ENCODE assay signal across 8 cellular contexts in the genomic region with DNA sequence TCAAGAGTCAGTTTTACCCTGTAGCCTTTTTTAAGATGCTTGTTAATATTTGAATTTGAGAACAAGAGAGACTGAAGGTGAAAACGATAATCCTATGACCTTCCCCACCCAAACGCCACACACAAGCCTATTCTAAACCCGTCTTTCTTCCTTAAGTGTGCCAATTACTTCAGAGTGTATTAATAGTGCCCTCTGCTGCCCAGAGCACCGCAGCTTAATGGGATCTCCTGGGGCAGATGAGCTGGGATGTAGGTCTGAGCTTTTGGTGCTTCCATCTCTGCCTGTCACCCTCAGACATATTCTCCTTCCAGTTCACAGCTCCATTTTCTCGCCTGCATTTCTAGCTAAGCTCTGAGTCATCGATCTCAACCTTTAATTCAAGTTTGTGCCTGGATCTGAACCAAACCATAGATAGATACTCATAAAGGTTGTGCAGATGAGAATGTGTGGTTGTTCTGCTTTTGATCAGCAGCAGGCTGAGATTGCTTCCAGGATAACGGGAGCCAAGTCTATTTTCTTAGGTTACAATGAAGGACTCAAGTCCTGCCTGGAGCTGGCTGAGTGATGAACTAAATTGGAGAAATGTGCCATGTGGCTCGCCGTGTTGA. TPM values are rescaled to one million over a fixed set of nuclear protein-coding genes. Genes with fewer than 3 reads are reported as not detected.
DNase-seq lines count a peak whose midpoint lies in the region; ATAC-seq and TF ChIP-seq lines count a peak whose summit lies in the region.

No MANE protein-coding gene starts in this region.

- H3K9me3 ChIP-seq in OCI-LY1 (ENCODE audit: low read length): no peaks in the 10 kb centered on the region
- no peaks in the 10 kb centered on the region for H3K9me3 ChIP-seq in T-helper 17 cell (ENCODE audit: control insufficient read depth, low read length, poor library complexity, severe bottlenecking)

- H3K9ac ChIP-seq in OCI-LY1 (ENCODE audit: low read length): no peak overlapping the region

- H3K36me3 Mint-ChIP-seq in T-helper 17 cell (ENCODE audit: low read depth): no peaks in the 10 kb centered on the region
- no peaks in the 10 kb centered on the region for H3K36me3 Mint-ChIP-seq in activated CD4-positive, alpha-beta T cell treated with anti-CD3 and anti-CD28 coated beads, Interleukin-2, amount 10 ng/mL, durations not matched to agents 24 days and 14 days (ENCODE audit: low read depth)

- H3K27ac ChIP-seq in OCI-LY1 (ENCODE audit: low read depth, low read length, poor library complexity, severe bottlenecking): no peak overlapping the region
- no peak overlapping the region for H3K27ac ChIP-seq in substantia nigra (ENCODE audit: low read depth, low read length, poor library complexity, severe bottlenecking)

- no peak overlapping the region for H3K27ac Mint-ChIP-seq in T-helper 17 cell
- no peak overlapping the region for H3K27ac Mint-ChIP-seq in activated CD4-positive, alpha-beta T cell treated with anti-CD3 and anti-CD28 coated beads, Interleukin-2, amount 10 ng/mL, durations not matched to agents 24 days and 14 days

- H3F3A ChIP-seq in OCI-LY1 (ENCODE audit: insufficient read depth, low read length): no peaks in the 10 kb centered on the region

- H4K20me1 ChIP-seq in OCI-LY1 (ENCODE audit: insufficient read depth, low read length): no peaks in the 10 kb centered on the region

- H3K27me3 ChIP-seq in OCI-LY1 (ENCODE audit: insufficient read depth, low read length): no peaks in the 10 kb centered on the region

- H3K4me3 ChIP-seq in OCI-LY1 (ENCODE audit: low read depth, low read length, poor library complexity, severe bottlenecking): no peak overlapping the region

- no peak overlapping the region for H3K4me3 Mint-ChIP-seq in T-helper 17 cell
- H3K4me3 Mint-ChIP-seq in activated CD4-positive, alpha-beta T cell treated with anti-CD3 and anti-CD28 coated beads, Interleukin-2, amount 10 ng/mL, durations not matched to agents 24 days and 14 days: no peak overlapping the region

- no peak overlapping the region for H3K4me2 ChIP-seq in OCI-LY1 (ENCODE audit: low read length)

- H3K36me3 ChIP-seq in OCI-LY1 (ENCODE audit: insufficient read depth, low read length): no peaks in the 10 kb centered on the region

- H3K79me2 ChIP-seq in OCI-LY1 (ENCODE audit: insufficient read depth, low read length): no peaks in the 10 kb centered on the region

- no peaks in the 10 kb centered on the region for H3K9me3 Mint-ChIP-seq in activated CD4-positive, alpha-beta T cell treated with anti-CD3 and anti-CD28 coated beads, Interleukin-2, amount 10 ng/mL, durations not matched to agents 24 days and 14 days

- H3K9me2 ChIP-seq in OCI-LY1 (ENCODE audit: low read depth, low read length): no peaks in the 10 kb centered on the region

- peak; percentile 41; the same call in 1 of the 2 replicates for TF ChIP-seq CTCF in OCI-LY1 (IDR thresholded peaks at IDR 0.05; ENCODE audit: low read length)

- H3K4me1 Mint-ChIP-seq in T-helper 17 cell: no peaks in the 10 kb centered on the region
- H3K4me1 Mint-ChIP-seq in activated CD4-positive, alpha-beta T cell treated with anti-CD3 and anti-CD28 coated beads, Interleukin-2, amount 10 ng/mL, durations not matched to agents 24 days and 14 days: no peaks in the 10 kb centered on the region

- no peak for ATAC-seq in T-helper 17 cell

- DNase-seq in NCI-H2107 treated with DMSO at 0.1 percent for 48 hours (lab: John Stamatoyannopoulos, UW; ENCODE audit: unreplicated experiment) (peak; percentile 0), NCI-H2107 (lab: John Stamatoyannopoulos, UW) (no peak), glomerular visceral epithelial cell (ENCODE audit: extremely low spot score) (peak; percentile 3), substantia nigra (lab: John Stamatoyannopoulos, UW) (peak in 37 of 49 donors; percentile 2 to 75 (median 24)), T-helper 17 cell (no peak)
- DNase-seq in activated CD8-positive, alpha-beta memory T cell treated with anti-CD3 and anti-CD28 coated beads, Interleukin-2, amount 50 U/mL, for 4 hours: no peak
- DNase-seq in activated CD4-positive, alpha-beta T cell treated with anti-CD3 and anti-CD28 coated beads, Interleukin-2, amount 10 ng/mL, durations not matched to agents 24 days and 14 days: no peak

- H3K27me3 Mint-ChIP-seq in T-helper 17 cell: peaks cover 50% of the 10 kb centered on the region
- H3K27me3 Mint-ChIP-seq in activated CD4-positive, alpha-beta T cell treated with anti-CD3 and anti-CD28 coated beads, Interleukin-2, amount 10 ng/mL, durations not matched to agents 24 days and 14 days: peaks cover 2% of the 10 kb centered on the region

- intact Hi-C loops in activated CD4-positive, alpha-beta T cell treated with anti-CD3 and anti-CD28 coated beads, Interleukin-2, amount 10 ng/mL, durations not matched to agents 24 days and 14 days (cut with micrococcal nuclease): no loop called here

- H3K4me1 ChIP-seq in OCI-LY1 (ENCODE audit: insufficient read depth, low read length, severe bottlenecking): no peaks in the 10 kb centered on the region

- H2AFZ ChIP-seq in OCI-LY1 (ENCODE audit: low read length): no peak overlapping the region

RNA-seq across cellular contexts. Expression of a gene that starts 46.4 kb away (rescaled TPM):
- total RNA-seq in T-helper 17 cell: not detected
- total RNA-seq in activated CD4-positive, alpha-beta T cell treated with anti-CD3 and anti-CD28 coated beads, Interleukin-2, amount 10 ng/mL, durations not matched to agents 24 days and 14 days: not detected in 2 replicates

Comparison
In these comparisons a context has a peak if more than half of its experiments do, and no peak if none do; other contexts are left out.
1. DNase-seq: peak in NCI-H2107 treated with DMSO at 0.1 percent for 48 hours (single experiment), glomerular visceral epithelial cell (single experiment) and substantia nigra (37 of 49); none in NCI-H2107 (single experiment), T-helper 17 cell (0 of 3), activated CD8-positive, alpha-beta memory T cell treated with anti-CD3 and anti-CD28 coated beads, Interleukin-2, amount 50 U/mL, for 4 hours (single experiment) and activated CD4-positive, alpha-beta T cell treated with anti-CD3 and anti-CD28 coated beads, Interleukin-2, amount 10 ng/mL, durations not matched to agents 24 days and 14 days (single experiment).